17 cellular contexts compared by ENCODE assay signal in the genomic region with DNA sequence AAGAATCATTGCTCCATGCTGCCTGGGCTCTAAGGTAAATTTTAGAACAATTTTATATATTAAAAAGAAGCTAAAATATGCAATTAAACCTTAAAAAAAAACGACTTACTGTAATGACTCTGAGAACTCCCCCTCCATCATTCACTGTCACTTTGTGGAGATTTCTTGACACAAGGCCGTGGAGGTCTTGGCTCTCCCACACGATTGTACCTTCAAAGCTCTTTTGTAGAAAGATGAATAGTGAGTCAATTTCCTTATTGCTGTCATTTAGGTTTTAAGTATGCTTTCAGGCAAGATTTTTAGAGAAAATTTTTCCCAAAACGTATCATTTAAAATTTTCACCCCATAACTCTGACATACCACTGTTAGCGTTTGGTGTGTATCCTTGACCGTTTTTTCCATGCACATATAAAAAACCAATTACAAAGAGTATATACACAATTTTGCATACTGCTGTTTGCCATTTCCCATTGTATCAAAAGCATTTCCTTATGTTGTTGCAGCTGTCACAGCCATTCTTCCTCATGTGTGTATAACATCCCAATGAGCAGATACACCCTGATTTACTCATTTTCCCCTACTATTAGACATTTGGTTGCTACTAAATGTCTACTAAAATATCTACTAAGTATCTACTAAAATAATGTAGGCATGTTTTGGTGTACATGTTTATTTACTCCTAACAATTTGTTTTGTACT. TPM values are rescaled to one million over a fixed set of nuclear protein-coding genes. Genes with fewer than 3 reads are reported as not detected.
A peak's percentile ranks its signal among the peaks of the same experiment; 100 is the strongest.
DNase-seq lines count a peak whose midpoint lies in the region; ATAC-seq and FAIRE-seq lines count a peak whose summit lies in the region.
"Had no signal": no experiment of that assay in that cellular context is flagged by ENCODE, and none has a peak within 500 bp of the region (broad histone marks: within the 10 kb centered on the region; RNA-seq: fewer than 3 reads in every experiment).

No MANE protein-coding gene starts in this region.

- peak; percentile 33 for DNase-seq in NCI-H2227 (lab: John Stamatoyannopoulos, UW; ENCODE audit: unreplicated experiment)
- DNase-seq in NCI-H2227 treated with DMSO at 0.1 percent for 48 hours (lab: John Stamatoyannopoulos, UW) = no peak
- peak; percentile 46 to 78 for DNase-seq in lung microvascular endothelial cell (ENCODE audit: low read depth in 2 of 2)
- DNase-seq in NOMO-1 treated with DMSO at 0.1 percent for 48 hours (lab: John Stamatoyannopoulos, UW; ENCODE audit: unreplicated experiment) = no peak
- no peak for DNase-seq in NCI-H1436 (lab: John Stamatoyannopoulos, UW)
- DNase-seq: 8988T; AML-193; Caco-2; CD8-positive, alpha-beta memory T cell; DMS53; GM23248 had no signal

- no peak for ATAC-seq in HG03095 (IDR thresholded peaks at IDR 0.05; ENCODE audit: unreplicated experiment)
- ATAC-seq: GM12878, HCT116 had no signal

- peak; percentile 5 for FAIRE-seq in TTC549 (lab: Jason Lieb, UNC)
- FAIRE-seq: GM12878, GM18507, H54 had no signal

RNA-seq across cellular contexts. Expression of gene B3GALNT2, which starts 33.4 kb away (rescaled TPM):
- 29.2 and 34.0 TPM in 2 replicates for total RNA-seq in lung microvascular endothelial cell

Comparison
In these comparisons a context has a peak if more than half of its experiments do, and no peak if none do; other contexts are left out.
1. DNase-seq: peak in NCI-H2227 (single experiment) and lung microvascular endothelial cell (2 of 2); none in NCI-H2227 treated with DMSO at 0.1 percent for 48 hours (single experiment), NOMO-1 treated with DMSO at 0.1 percent for 48 hours (single experiment) and NCI-H1436 (single experiment).